8 cellular contexts compared by ENCODE assay signal in the genomic region with DNA sequence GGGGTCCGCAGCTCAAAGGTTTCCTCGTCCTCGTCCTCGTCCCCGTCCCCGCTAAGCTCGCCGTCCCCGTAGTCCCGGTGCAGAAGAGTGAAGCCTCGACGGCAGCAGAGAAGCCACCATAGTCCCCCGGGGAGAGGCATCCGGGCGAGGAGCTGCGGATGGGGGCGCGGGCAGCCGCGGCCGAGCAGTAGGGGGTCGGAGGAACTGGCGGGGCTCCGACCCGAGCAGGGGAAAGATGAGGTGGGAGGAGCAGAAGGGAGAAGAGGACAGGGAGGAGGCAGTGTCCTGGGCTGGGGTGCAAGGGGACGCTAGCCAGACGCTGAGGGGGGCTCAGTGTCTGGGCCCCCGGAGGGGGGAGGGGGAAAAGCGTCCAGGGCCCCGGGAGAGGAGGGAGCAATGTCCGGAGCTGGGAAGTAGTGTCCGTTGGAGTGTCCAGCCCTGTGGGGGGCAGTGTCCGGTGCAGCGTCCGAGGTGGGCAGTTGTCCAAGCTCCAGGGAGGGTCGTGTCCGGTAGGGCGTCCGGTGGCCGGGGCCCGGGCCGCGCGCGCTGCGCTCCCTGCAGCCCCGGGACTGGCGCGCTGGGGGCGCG. TPM values are rescaled to one million over a fixed set of nuclear protein-coding genes. Genes with fewer than 3 reads are reported as not detected.
A peak's percentile ranks its signal among the peaks of the same experiment; 100 is the strongest.
DNase-seq lines count a peak whose midpoint lies in the region; ATAC-seq and TF ChIP-seq lines count a peak whose summit lies in the region.

A gene with protein sequence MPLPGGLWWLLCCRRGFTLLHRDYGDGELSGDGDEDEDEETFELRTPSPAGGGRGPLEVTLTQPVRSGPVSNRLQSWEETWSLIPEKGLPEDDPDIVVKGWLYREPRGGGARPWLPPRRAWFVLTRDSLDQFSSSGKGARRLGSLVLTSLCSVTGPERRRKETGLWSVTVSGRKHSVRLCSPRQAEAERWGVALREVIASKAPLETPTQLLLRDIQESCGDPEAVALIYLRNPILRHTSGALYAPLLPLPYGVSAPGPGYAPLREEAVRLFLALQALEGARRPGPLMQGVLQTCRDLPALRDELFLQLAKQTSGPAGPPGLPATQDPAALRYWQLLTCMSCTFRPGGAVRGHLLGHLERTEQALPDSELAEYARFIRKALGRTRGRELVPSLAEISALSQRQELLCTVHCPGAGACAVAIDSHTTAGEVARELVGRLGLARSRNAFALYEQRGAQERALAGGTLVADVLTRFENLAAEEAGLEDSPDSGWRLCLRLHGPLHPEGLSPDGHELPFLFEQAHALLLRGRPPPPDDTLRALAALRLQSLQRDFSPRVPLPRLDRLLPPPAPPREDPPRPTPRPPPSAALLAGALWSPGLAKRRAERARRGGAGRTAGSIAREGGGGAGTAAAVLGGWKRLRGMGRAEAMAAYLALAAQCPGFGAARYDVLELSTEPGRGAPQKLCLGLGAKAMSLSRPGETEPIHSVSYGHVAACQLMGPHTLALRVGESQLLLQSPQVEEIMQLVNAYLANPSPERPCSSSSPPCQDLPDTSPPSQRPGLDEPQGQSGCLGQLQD (minus strand): TSS at position 571 of the 588 bp plus-strand sequence. CDS start 431 bp downstream, at position 140.

- peak within 1 kb of the TSS; percentile 94 to 95 for H3K27ac ChIP-seq in ascending aorta
- H3K27ac ChIP-seq in iPS-20b (ENCODE audit: low read length), result no peak within 1 kb of the TSS

- H3K36me3 Mint-ChIP-seq in stimulated activated memory B cell treated with anti-CD40 and anti-IgM and Interleukin-4, amounts not matched to agents 10 μg/mL and 1 μg/mL and 100 μg/mL, for 72 hours, result no peaks in the 10 kb centered on the region

- H3K4me3 ChIP-seq in ascending aorta, result peak within 1 kb of the TSS; percentile 77 to 94
- peak within 1 kb of the TSS; percentile 92 for H3K4me3 ChIP-seq in iPS-20b (ENCODE audit: low read length)

- H3K4me3 Mint-ChIP-seq in stimulated activated memory B cell treated with anti-CD40 and anti-IgM and Interleukin-4, amounts not matched to agents 10 μg/mL and 1 μg/mL and 100 μg/mL, for 72 hours, result peak within 1 kb of the TSS; percentile 82

- H3K9me3 Mint-ChIP-seq in stimulated activated memory B cell treated with anti-CD40 and anti-IgM and Interleukin-4, amounts not matched to agents 10 μg/mL and 1 μg/mL and 100 μg/mL, for 72 hours, result no peaks in the 10 kb centered on the region

- H3K27me3 Mint-ChIP-seq in stimulated activated memory B cell treated with anti-CD40 and anti-IgM and Interleukin-4, amounts not matched to agents 10 μg/mL and 1 μg/mL and 100 μg/mL, for 72 hours, result peaks cover 40% of the 10 kb centered on the region

- H3K4me1 ChIP-seq in ascending aorta (peaks cover 34 to 47% of the 10 kb centered on the region in 2 donors), iPS-20b (ENCODE audit: insufficient read depth, low read length) (peaks cover 25% of the 10 kb centered on the region)

- H3K36me3 ChIP-seq in ascending aorta (peaks cover 15 to 16% of the 10 kb centered on the region in 2 donors), iPS-20b (ENCODE audit: insufficient read depth, low read depth, low read length) (peaks cover 8% of the 10 kb centered on the region; the same call in 1 of the 2 replicates)

- H3K27me3 ChIP-seq in ascending aorta (no peaks in the 10 kb centered on the region), iPS-20b (ENCODE audit: insufficient read depth, low read length) (peaks cover 68% of the 10 kb centered on the region)

- intact Hi-C loops in ascending aorta (cut with DNase I), result loop anchor here (1.0 to 5.0 kb wide), 5 partner anchors 17 to 254 kb away; partner anchors contain the start of genes BECN1, CAVIN1, COASY and TUBG2

- peak; percentile 54 for TF ChIP-seq POLR2A in GM18526 (IDR thresholded peaks at IDR 0.05; ENCODE audit: extremely low read depth, insufficient read length)

- peak within 1 kb of the TSS; percentile 2 for H3K27ac Mint-ChIP-seq in stimulated activated memory B cell treated with anti-CD40 and anti-IgM and Interleukin-4, amounts not matched to agents 10 μg/mL and 1 μg/mL and 100 μg/mL, for 72 hours

- peaks cover 62% of the 10 kb centered on the region for H3K4me1 Mint-ChIP-seq in stimulated activated memory B cell treated with anti-CD40 and anti-IgM and Interleukin-4, amounts not matched to agents 10 μg/mL and 1 μg/mL and 100 μg/mL, for 72 hours

- H3K9ac ChIP-seq in iPS-20b (ENCODE audit: low read depth, low read length), result peak within 1 kb of the TSS; percentile 81; the same call in 1 of the 2 replicates

- H3K9me3 ChIP-seq in ascending aorta (no peaks in the 10 kb centered on the region), iPS-20b (ENCODE audit: insufficient read depth, low read depth, low read length) (no peaks in the 10 kb centered on the region)

- DNase-seq in NCI-H1417 treated with DMSO at 0.1 percent for 48 hours (lab: John Stamatoyannopoulos, UW) (peak; percentile 20), ascending aorta (ENCODE audit: low spot score in 2 of 2) (peak in 1 of 2 donors; percentile 69), NOMO-1 treated with dmso at 0.1 percent for 144 hours (lab: John Stamatoyannopoulos, UW; ENCODE audit: unreplicated experiment) (no peak), foreskin melanocyte (no peak)

- ATAC-seq in stimulated activated memory B cell treated with anti-CD40 and anti-IgM and Interleukin-4, amounts not matched to agents 10 μg/mL and 1 μg/mL and 100 μg/mL, for 72 hours, result no peak
- no peak for ATAC-seq in GM21717 (IDR thresholded peaks at IDR 0.05; ENCODE audit: unreplicated experiment)

- peak in 2 of 3 experiments; percentile 19 to 30 for TF ChIP-seq CTCF in ascending aorta (IDR thresholded peaks at IDR 0.05)

RNA-seq across cellular contexts. Expression of the gene that starts here (rescaled TPM):
- total RNA-seq in ascending aorta, result 105 TPM
